ENCODE assay signal across 24 cellular contexts in genomic region chr3:29348311-29348710, GRCh38.
DNase-seq lines count a peak whose midpoint lies in the region; ATAC-seq, FAIRE-seq and TF ChIP-seq lines count a peak whose summit lies in the region.
"Had no signal": no experiment of that assay in that cellular context is flagged by ENCODE, and none has a peak within 500 bp of the region (broad histone marks: within the 10 kb centered on the region; RNA-seq: fewer than 3 reads in every experiment).

No MANE protein-coding gene starts in this region.

- no peak for TF ChIP-seq POLR2A in GM12878 (IDR thresholded peaks at IDR 0.05; ENCODE audit: low read depth, low read length)

- no peak for DNase-seq in GM12878 (ENCODE audit: low read depth, low spot score)
- peak; percentile 26 for DNase-seq in fibroblast of peridontal ligament (ENCODE audit: extremely low read depth)
- no peak for DNase-seq in smooth muscle cell (lab: John Stamatoyannopoulos, UW; ENCODE audit: unreplicated experiment)
- DNase-seq in OCI-M1 (lab: John Stamatoyannopoulos, UW) = no peak
- no peak for DNase-seq in heart right ventricle
- no peak for DNase-seq in ACHN
- DNase-seq: CD8-positive, alpha-beta memory T cell; DMS 273 treated with DMSO at 0.1 percent for 48 hours; DMS79; EL; GDM1; H7; NCI-H1048; NCI-H1417; NCI-H1694 treated with DMSO at 0.1 percent for 48 hours; NCI-H2081; NCI-H2227 treated with DMSO at 0.1 percent for 48 hours; NCI-H526 treated with DMSO at 0.1 percent for 48 hours; SJCRH30; T-cell had no signal

- TF ChIP-seq CTCF in OCI-LY1 (IDR thresholded peaks at IDR 0.05; ENCODE audit: low read length) (no peak), GM12878 (IDR thresholded peaks at IDR 0.05 in 2 of 3, conservative IDR thresholded peaks at IDR 0.05 in 1 of 3; ENCODE audit: control insufficient read depth in 2 of 3, extremely low read depth in 1 of 3, insufficient read depth in 1 of 3, low read depth in 3 of 3, low read length in 3 of 3) (no peak), smooth muscle cell (IDR thresholded peaks at IDR 0.05; ENCODE audit: borderline replicate concordance, insufficient read depth, poor library complexity, severe bottlenecking) (no peak), heart right ventricle (IDR thresholded peaks at IDR 0.05) (no peak)

- H2AFZ ChIP-seq in OCI-LY1 (ENCODE audit: low read length) (no peak overlapping the region), GM12878 (ENCODE audit: control insufficient read depth, low read depth, low read length) (no peak overlapping the region; the same call in 1 of the 2 replicates), smooth muscle cell (ENCODE audit: low read depth) (no peak overlapping the region)

- peaks cover 11% of the 10 kb centered on the region for H3K36me3 ChIP-seq in OCI-LY1 (ENCODE audit: insufficient read depth, low read length)
- H3K36me3 ChIP-seq in GM12878 (ENCODE audit: control insufficient read depth in 2 of 2, insufficient read depth in 2 of 2, low read length in 1 of 2) = no peaks in the 10 kb centered on the region
- no peaks in the 10 kb centered on the region for H3K36me3 ChIP-seq in smooth muscle cell (ENCODE audit: low read depth)
- no peaks in the 10 kb centered on the region for H3K36me3 ChIP-seq in heart right ventricle
- H3K36me3 ChIP-seq: SJCRH30 had no signal

- H3K4me3 ChIP-seq in OCI-LY1 (ENCODE audit: low read depth, low read length, poor library complexity, severe bottlenecking) (peak overlapping the region; percentile 36), GM12878 (no peak overlapping the region), smooth muscle cell (no peak overlapping the region), heart right ventricle (no peak overlapping the region)
- H3K4me3 ChIP-seq: A549, SJCRH30 had no signal

- H4K20me1 ChIP-seq in OCI-LY1 (ENCODE audit: insufficient read depth, low read length) = no peaks in the 10 kb centered on the region
- H4K20me1 ChIP-seq in GM12878 (ENCODE audit: control insufficient read depth, insufficient read depth) = no peaks in the 10 kb centered on the region
- no peaks in the 10 kb centered on the region for H4K20me1 ChIP-seq in smooth muscle cell (ENCODE audit: low read depth)

- H3K27me3 ChIP-seq in OCI-LY1 (ENCODE audit: insufficient read depth, low read length) (no peaks in the 10 kb centered on the region), GM12878 (replicated peaks in 1 of 2; ENCODE audit: control insufficient read depth in 2 of 2, insufficient read depth in 2 of 2, low read length in 1 of 2) (no peaks in the 10 kb centered on the region), smooth muscle cell (ENCODE audit: low read depth) (no peaks in the 10 kb centered on the region), heart right ventricle (no peaks in the 10 kb centered on the region)
- H3K27me3 ChIP-seq: SJCRH30 had no signal

- POLR2A ChIA-PET in GM12878 (lab: Charles Lee) = interaction anchor here (0.6 to 1.5 kb wide), 4 partner anchors 10 to 18 kb away, joined by 3 to 10 read pairs (median 5); no protein-coding TSS in a partner anchor

- CTCF ChIA-PET in GM12878 (lab: Yijun Ruan, JAX) = interaction anchor here (0.6 to 1.4 kb wide), 3 partner anchors 20 to 28 kb away, joined by 3 to 5 read pairs (median 3); no protein-coding TSS in a partner anchor

- WGBS in GM12878 (ENCODE audit: insufficient coverage, insufficient replicate concordance, low lambda C conversion rate, missing lambda C conversion rate) = 2% methylated on average over 4 of the region's 4 CpGs
- WGBS in smooth muscle cell (ENCODE audit: low lambda C conversion rate) = 69% methylated on average over 4 of the region's 4 CpGs
- WGBS in heart right ventricle, 2 donors = 80 to 83% methylated on average over 4 of the region's 4 CpGs

- peak overlapping the region; percentile 70 for H3K27ac ChIP-seq in OCI-LY1 (ENCODE audit: low read depth, low read length, poor library complexity, severe bottlenecking)
- H3K27ac ChIP-seq in GM12878 (ENCODE audit: control insufficient read depth, insufficient read depth) = no peak overlapping the region
- no peak overlapping the region for H3K27ac ChIP-seq in smooth muscle cell (ENCODE audit: low read depth)
- H3K27ac ChIP-seq in heart right ventricle = no peak overlapping the region
- H3K27ac ChIP-seq: A549, C4-2B, SJCRH30 had no signal

- intact Hi-C loops in GM12878 (cut with micrococcal nuclease; ENCODE audit: unreplicated experiment) = no loop called here
- intact Hi-C loops in heart right ventricle (cut with DNase I) = no loop called here

- BruUV-seq in GM12878 (replicated peaks; lab: Mats Ljungman, UMichigan) = no TSS peak

- H3K4me1 ChIP-seq in OCI-LY1 (ENCODE audit: insufficient read depth, low read length, severe bottlenecking) (peaks cover 79% of the 10 kb centered on the region), GM12878 (ENCODE audit: control insufficient read depth, insufficient read depth, low read length) (no peaks in the 10 kb centered on the region), smooth muscle cell (ENCODE audit: low read depth) (peaks cover 10% of the 10 kb centered on the region), heart right ventricle (peaks cover 0 to 47% (median 13%) of the 10 kb centered on the region in 9 donors)
- H3K4me1 ChIP-seq: SJCRH30 had no signal

- no peak for TF ChIP-seq RAD21 in GM12878 (IDR thresholded peaks at IDR 0.05; ENCODE audit: insufficient read depth, low read depth, low read length)

- H3K79me2 ChIP-seq in OCI-LY1 (ENCODE audit: insufficient read depth, low read length) (peaks cover 58% of the 10 kb centered on the region), GM12878 (ENCODE audit: control insufficient read depth, insufficient read depth, low read length) (no peaks in the 10 kb centered on the region), smooth muscle cell (ENCODE audit: low read depth) (peaks cover 98% of the 10 kb centered on the region)

- H3F3A ChIP-seq in OCI-LY1 (ENCODE audit: insufficient read depth, low read length) (no peaks in the 10 kb centered on the region), smooth muscle cell (ENCODE audit: low read depth) (no peaks in the 10 kb centered on the region)

- ATAC-seq in GM12878 (0 out of 3 replicates have a peak, but pooled peaks have one; percentile 17), heart right ventricle (no peak)
- ATAC-seq: T-cell had no signal

- peak overlapping the region; percentile 46 for H3K9ac ChIP-seq in OCI-LY1 (ENCODE audit: low read length)
- no peak overlapping the region for H3K9ac ChIP-seq in GM12878 (ENCODE audit: control insufficient read depth, insufficient read depth, low read length)
- no peak overlapping the region for H3K9ac ChIP-seq in smooth muscle cell (ENCODE audit: low read depth)

- peaks cover 3% of the 10 kb centered on the region; the same call in 1 of the 2 replicates for H3K9me3 ChIP-seq in OCI-LY1 (ENCODE audit: low read length)
- H3K9me3 ChIP-seq in GM12878 (replicated peaks; ENCODE audit: control insufficient read depth, insufficient read depth, low read length) = no peaks in the 10 kb centered on the region
- no peaks in the 10 kb centered on the region for H3K9me3 ChIP-seq in smooth muscle cell (replicated peaks; ENCODE audit: low read depth)
- no peaks in the 10 kb centered on the region for H3K9me3 ChIP-seq in heart right ventricle
- H3K9me3 ChIP-seq: A549, SJCRH30 had no signal

- RAD21 ChIA-PET in GM12878 (lab: Charles Lee; ENCODE audit: unreplicated experiment) = interaction anchor here (0.5 to 2.8 kb wide), 7 partner anchors 11 to 536 kb away, joined by 3 to 14 read pairs (median 4); partner anchors contain the start of gene RBMS3

- SMC1A ChIA-PET in GM12878 (lab: Charles Lee; ENCODE audit: uncharacterized antibody, unreplicated experiment) = interaction anchor here (0.6 to 2.9 kb wide), 14 partner anchors 10 to 119 kb away, joined by 3 to 14 read pairs (median 4); no protein-coding TSS in a partner anchor

- no peaks in the 10 kb centered on the region for H3K9me2 ChIP-seq in OCI-LY1 (ENCODE audit: low read depth, low read length)

- no peak for TF ChIP-seq EP300 in GM12878 (IDR thresholded peaks at IDR 0.05; ENCODE audit: borderline replicate concordance in 1 of 2, control insufficient read depth in 1 of 2, low read depth in 2 of 2, low read length in 2 of 2)

- H3K4me2 ChIP-seq in OCI-LY1 (ENCODE audit: low read length) = peak overlapping the region; percentile 63
- H3K4me2 ChIP-seq in GM12878 (ENCODE audit: control insufficient read depth, insufficient read depth) = no peak overlapping the region
- H3K4me2 ChIP-seq in smooth muscle cell = peak overlapping the region; percentile 47
- H3K4me2 ChIP-seq: A549 had no signal

- no peak for FAIRE-seq in GM12878 (lab: Jason Lieb, UNC)
- FAIRE-seq: A549, GM12891 had no signal

- in situ Hi-C loops in GM12878 (cut with MboI) = no loop called here
- in situ Hi-C loops in ACHN (cut with HindIII; ENCODE audit: low pct_ligation_motif_present, low pct_unique_long_range_greater_than_20kb, low sequenced_read_pairs) = no loop called here

TF ChIP-seq in GM12878, 131 proteins besides CTCF, POLR2A, EP300 and RAD21 (continues in another document):
- TF ChIP-seq REST (IDR thresholded peaks at IDR 0.05; ENCODE audit: low read depth, low read length) (no peak), POLR2AphosphoS2 (IDR thresholded peaks at IDR 0.05; ENCODE audit: low read depth, low read length) (no peak), MYC (IDR thresholded peaks at IDR 0.05; ENCODE audit: insufficient read depth, insufficient read length, insufficient replicate concordance, low read length, severe bottlenecking) (no peak), ESRRA (IDR thresholded peaks at IDR 0.05; ENCODE audit: low read length) (no peak), PML (IDR thresholded peaks at IDR 0.05; ENCODE audit: low read length) (no peak)
